ENCODE assay signal across 31 cellular contexts in genomic region chr1:85697895-85698294, GRCh38.
"Had no signal": no experiment of that assay in that cellular context is flagged by ENCODE, and none has a peak within 500 bp of the region (broad histone marks: within the 10 kb centered on the region; RNA-seq: fewer than 3 reads in every experiment).

No MANE protein-coding gene starts in this region.

- H3K4me3 Mint-ChIP-seq: activated B cell treated with CpG ODN at 0.5 μM for 24 hours; activated CD8-positive, alpha-beta T cell treated with anti-CD3 and anti-CD28 coated beads for 36 hours; activated naive CD4-positive, alpha-beta T cell treated with anti-CD3 and anti-CD28 coated beads for 36 hours; activated naive CD4-positive, alpha-beta T cell treated with anti-CD3 and anti-CD28 coated beads, Interleukin-2, amount 50 U/mL, for 24 hours; activated naive CD8-positive, alpha-beta T cell treated with anti-CD3 and anti-CD28 coated beads for 36 hours; activated naive CD8-positive, alpha-beta T cell treated with anti-CD3 and anti-CD28 coated beads, Interleukin-2, amount 50 U/mL, for 24 hours; activated T-cell treated with anti-CD3 and anti-CD28 coated beads, Interleukin-2, amount 50 U/mL, for 4 hours; endodermal cell; T-helper 17 cell; T-helper 2 cell treated with Interferon-gamma antibody and Interleukin-4, amounts not matched to agents 5 μg/mL and 100 μg/mL, for 36 hours had no signal

- H3K36me3 ChIP-seq: colonic mucosa had no signal

- H3K4me1 Mint-ChIP-seq: endodermal cell had no signal

- H3K4me3 ChIP-seq: adrenal gland, colonic mucosa had no signal

- H3K9me3 ChIP-seq: adrenal gland, colonic mucosa had no signal

- H3K27me3 ChIP-seq: adrenal gland, brain microvascular endothelial cell, colonic mucosa had no signal

- ATAC-seq: activated CD4-positive, CD25-positive, alpha-beta regulatory T cell treated with anti-CD3 and anti-CD28 coated beads, Interleukin-2, amount 50 U/mL, for 24 hours; activated CD8-positive, alpha-beta T cell treated with anti-CD3 and anti-CD28 coated beads for 36 hours; activated naive CD8-positive, alpha-beta T cell treated with anti-CD3 and anti-CD28 coated beads, Interleukin-2, amount 50 U/mL, for 24 hours; activated T-cell treated with anti-CD3 and anti-CD28 coated beads, Interleukin-2, amount 50 U/mL, for 4 hours; esophagus mucosa; T-helper 17 cell had no signal

- H3K27me3 Mint-ChIP-seq: activated B cell treated with CpG ODN at 0.5 μM for 24 hours; activated CD8-positive, alpha-beta T cell treated with anti-CD3 and anti-CD28 coated beads for 36 hours; activated naive CD4-positive, alpha-beta T cell treated with anti-CD3 and anti-CD28 coated beads, Interleukin-2, amount 50 U/mL, for 24 hours; activated naive CD8-positive, alpha-beta T cell treated with anti-CD3 and anti-CD28 coated beads for 36 hours; activated naive CD8-positive, alpha-beta T cell treated with anti-CD3 and anti-CD28 coated beads, Interleukin-2, amount 50 U/mL, for 24 hours; T-helper 17 cell had no signal

- H3K4me1 ChIP-seq: colonic mucosa had no signal

- H3K27ac ChIP-seq: adrenal gland, brain microvascular endothelial cell, colonic mucosa, WERI-Rb-1 had no signal

- H3K9me3 Mint-ChIP-seq: activated B cell treated with CpG ODN at 0.5 μM for 24 hours; activated CD8-positive, alpha-beta T cell treated with anti-CD3 and anti-CD28 coated beads for 36 hours; activated naive CD4-positive, alpha-beta T cell treated with anti-CD3 and anti-CD28 coated beads for 36 hours; activated naive CD4-positive, alpha-beta T cell treated with anti-CD3 and anti-CD28 coated beads, Interleukin-2, amount 50 U/mL, for 24 hours; activated naive CD8-positive, alpha-beta T cell treated with anti-CD3 and anti-CD28 coated beads for 36 hours; activated naive CD8-positive, alpha-beta T cell treated with anti-CD3 and anti-CD28 coated beads, Interleukin-2, amount 50 U/mL, for 24 hours; activated T-cell treated with anti-CD3 and anti-CD28 coated beads, Interleukin-2, amount 50 U/mL, for 4 hours; activated T-helper 2 cell treated with anti-CD3 and anti-CD28 coated beads, Interferon-gamma antibody, Interleukin-2, Interleukin-4, amounts not matched to agents 10 μg/mL and 5 μg/mL and 100 μg/mL, durations not matched to agents 14 hours and 24 hours and 36 hours; endodermal cell; T-helper 2 cell treated with Interferon-gamma antibody and Interleukin-4, amounts not matched to agents 5 μg/mL and 100 μg/mL, for 36 hours had no signal

- DNase-seq: activated B cell treated with CpG ODN at 0.5 μM for 24 hours; activated CD4-positive, alpha-beta T cell treated with anti-CD3 and anti-CD28 coated beads for 48 hours; activated CD4-positive, alpha-beta T cell treated with anti-CD3 and anti-CD28 coated beads, Interleukin-2, amount 50 U/mL, for 1 hour; activated CD4-positive, alpha-beta T cell treated with anti-CD3 and anti-CD28 coated beads, Interleukin-2, amount 50 U/mL, for 48 hours; activated CD8-positive, alpha-beta memory T cell treated with anti-CD3 and anti-CD28 coated beads for 24 hours; activated CD8-positive, alpha-beta T cell treated with anti-CD3 and anti-CD28 coated beads for 36 hours; activated effector memory CD4-positive, alpha-beta T cell treated with anti-CD3 and anti-CD28 coated beads, Interleukin-2, amount 50 U/mL, for 16 hours; activated naive CD4-positive, alpha-beta T cell treated with anti-CD3 and anti-CD28 coated beads for 36 hours; activated naive CD8-positive, alpha-beta T cell treated with anti-CD3 and anti-CD28 coated beads for 36 hours; activated naive CD8-positive, alpha-beta T cell treated with anti-CD3 and anti-CD28 coated beads, Interleukin-2, amount 50 U/mL, for 24 hours; activated T-cell treated with anti-CD3 and anti-CD28 coated beads, Interleukin-2, amount 50 U/mL, for 4 hours; adrenal gland; amygdala; aorta; brain microvascular endothelial cell; central memory CD4-positive, alpha-beta T cell; cerebellar nuclear complex; colonic mucosa; effector memory CD4-positive, alpha-beta T cell; endodermal cell; foreskin fibroblast; head of caudate nucleus; T-helper 1 cell; T-helper 17 cell; T1000; WERI-Rb-1 had no signal

- H3K27ac Mint-ChIP-seq: activated B cell treated with CpG ODN at 0.5 μM for 24 hours; activated CD8-positive, alpha-beta T cell treated with anti-CD3 and anti-CD28 coated beads for 36 hours; activated naive CD4-positive, alpha-beta T cell treated with anti-CD3 and anti-CD28 coated beads for 36 hours; activated naive CD4-positive, alpha-beta T cell treated with anti-CD3 and anti-CD28 coated beads, Interleukin-2, amount 50 U/mL, for 24 hours; activated naive CD8-positive, alpha-beta T cell treated with anti-CD3 and anti-CD28 coated beads for 36 hours; activated naive CD8-positive, alpha-beta T cell treated with anti-CD3 and anti-CD28 coated beads, Interleukin-2, amount 50 U/mL, for 24 hours; activated T-helper 2 cell treated with anti-CD3 and anti-CD28 coated beads, Interferon-gamma antibody, Interleukin-2, Interleukin-4, amounts not matched to agents 10 μg/mL and 5 μg/mL and 100 μg/mL, durations not matched to agents 14 hours and 24 hours and 36 hours; endodermal cell; T-helper 17 cell; T-helper 2 cell treated with Interferon-gamma antibody and Interleukin-4, amounts not matched to agents 5 μg/mL and 100 μg/mL, for 36 hours had no signal
